Comparison of ENCODE assay signal across 8 cellular contexts in the genomic region with DNA sequence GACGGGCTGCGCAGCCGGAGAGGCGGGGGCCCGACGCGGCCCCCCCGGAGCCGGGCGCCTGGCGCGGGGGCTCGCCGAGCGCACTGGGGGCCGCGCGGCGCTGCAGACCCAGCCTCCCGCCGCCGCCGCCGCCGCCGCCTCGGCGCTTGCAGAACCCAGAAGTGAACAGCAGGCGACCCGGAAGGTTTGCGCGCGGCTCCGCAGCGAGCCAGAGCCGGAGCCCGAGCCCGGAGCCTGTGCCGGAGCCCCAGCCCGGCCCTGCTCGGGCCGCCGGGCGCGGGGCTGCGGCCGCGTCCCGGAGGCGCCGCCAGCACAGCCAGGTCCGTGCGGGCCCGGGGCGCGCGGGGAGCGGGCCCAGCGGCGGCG. TPM values are rescaled to one million over a fixed set of nuclear protein-coding genes. Genes with fewer than 3 reads are reported as not detected.
DNase-seq lines count a peak whose midpoint lies in the region; ATAC-seq, FAIRE-seq and TF ChIP-seq lines count a peak whose summit lies in the region.

A gene with protein sequence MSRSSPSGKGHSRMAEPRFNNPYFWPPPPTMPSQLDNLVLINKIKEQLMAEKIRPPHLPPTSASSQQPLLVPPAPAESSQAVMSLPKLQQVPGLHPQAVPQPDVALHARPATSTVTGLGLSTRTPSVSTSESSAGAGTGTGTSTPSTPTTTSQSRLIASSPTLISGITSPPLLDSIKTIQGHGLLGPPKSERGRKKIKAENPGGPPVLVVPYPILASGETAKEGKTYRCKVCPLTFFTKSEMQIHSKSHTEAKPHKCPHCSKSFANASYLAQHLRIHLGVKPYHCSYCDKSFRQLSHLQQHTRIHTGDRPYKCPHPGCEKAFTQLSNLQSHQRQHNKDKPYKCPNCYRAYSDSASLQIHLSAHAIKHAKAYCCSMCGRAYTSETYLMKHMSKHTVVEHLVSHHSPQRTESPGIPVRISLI (plus strand): TSS at position 158 of the 366 bp plus-strand sequence. CDS start 14,083 bp downstream, outside the sequence.

- H3K4me3 ChIP-seq in A549 (peak within 1 kb of the TSS; percentile 52), upper lobe of right lung (peak within 1 kb of the TSS; percentile 62)

- no peak for TF ChIP-seq POLR2A in A549 (IDR thresholded peaks at IDR 0.05; ENCODE audit: low read length)

- intact Hi-C loops in T-helper 2 cell treated with Interferon-gamma antibody and Interleukin-4, amounts not matched to agents 100 ng/mL and 5 ng/mL, for 36 hours (cut with micrococcal nuclease), result loop anchor here (1.0 to 2.0 kb wide), 2 partner anchors 76 to 129 kb away; no protein-coding TSS in a partner anchor
- intact Hi-C loops in left cardiac atrium (cut with DNase I), result no loop called here
- intact Hi-C loops in upper lobe of right lung (cut with DNase I), result no loop called here

- H3K9me3 ChIP-seq in A549 (no peaks in the 10 kb centered on the region), upper lobe of right lung (no peaks in the 10 kb centered on the region)

- WGBS in A549 (ENCODE audit: missing lambda C conversion rate), result no CpG with 5 or more reads among the region's 61 CpGs

- no peak for TF ChIP-seq CTCF in A549 (IDR thresholded peaks at IDR 0.05)
- peak; percentile 23 for TF ChIP-seq CTCF in progenitor cell of endocrine pancreas (IDR thresholded peaks at IDR 0.05; ENCODE audit: unreplicated experiment)
- TF ChIP-seq CTCF in upper lobe of right lung (IDR thresholded peaks at IDR 0.05), result no peak

- H3K27ac Mint-ChIP-seq in progenitor cell of endocrine pancreas, result peak within 1 kb of the TSS; percentile 100

- no peaks in the 10 kb centered on the region for H3K27me3 ChIP-seq in upper lobe of right lung

- no peaks in the 10 kb centered on the region for H3K9me3 Mint-ChIP-seq in progenitor cell of endocrine pancreas (ENCODE audit: low read depth)

- peaks cover 9% of the 10 kb centered on the region for H3K27me3 Mint-ChIP-seq in progenitor cell of endocrine pancreas

- POLR2A ChIA-PET in A549 (lab: Yijun Ruan, JAX), result no interaction called here

- FAIRE-seq in A549 (lab: Jason Lieb, UNC), result no peak

- H3K27ac ChIP-seq in A549 (peak within 1 kb of the TSS; percentile 86 to 96), upper lobe of right lung (peak within 1 kb of the TSS; percentile 91)

- CTCF ChIA-PET in A549 (lab: Yijun Ruan, JAX), result no interaction called here

- H3K4me1 Mint-ChIP-seq in progenitor cell of endocrine pancreas (ENCODE audit: low read depth), result peaks cover 26% of the 10 kb centered on the region

- H3K4me1 ChIP-seq in A549, result peaks cover 21% of the 10 kb centered on the region
- peaks cover 32% of the 10 kb centered on the region for H3K4me1 ChIP-seq in upper lobe of right lung

- peak within 1 kb of the TSS; percentile 99 for H3K4me3 Mint-ChIP-seq in progenitor cell of endocrine pancreas (ENCODE audit: low read depth)

- peak; percentile 54 to 77 for ATAC-seq in A549
- peak; percentile 48 for ATAC-seq in GM18519 (IDR thresholded peaks at IDR 0.05; ENCODE audit: low FRiP score, unreplicated experiment)
- peak; percentile 38 to 53 for ATAC-seq in left cardiac atrium
- peak; percentile 62 for ATAC-seq in upper lobe of right lung

- peak within 1 kb of the TSS; percentile 87 for H3K4me2 ChIP-seq in A549

- no peaks in the 10 kb centered on the region for H3K36me3 Mint-ChIP-seq in progenitor cell of endocrine pancreas (ENCODE audit: insufficient read depth)

- TF ChIP-seq EP300 in A549 (IDR thresholded peaks at IDR 0.05), result no peak

- no peaks in the 10 kb centered on the region for H3K36me3 ChIP-seq in upper lobe of right lung

- TF ChIP-seq RAD21 in A549 (conservative IDR thresholded peaks at IDR 0.05 in 1 of 2, IDR thresholded peaks at IDR 0.05 in 1 of 2), result no peak

- DNase-seq in A549 (ENCODE audit: low read depth in 1 of 2, low spot score in 1 of 2) (peak; percentile 49 to 50), KG1 (lab: John Stamatoyannopoulos, UW) (peak; percentile 11), amygdala (lab: John Stamatoyannopoulos, UW) (peak in 30 of 56 donors; percentile 6 to 59 (median 28)), left cardiac atrium (peak; percentile 80), progenitor cell of endocrine pancreas (ENCODE audit: low spot score, unreplicated experiment) (peak; percentile 64), upper lobe of right lung (peak; percentile 86)

TF ChIP-seq in A549, 52 proteins besides CTCF, POLR2A, EP300 and RAD21:
- no peak for TF ChIP-seq RCOR1 (IDR thresholded peaks at IDR 0.05; ENCODE audit: low read depth, low read length)
- TF ChIP-seq EHMT2 (IDR thresholded peaks at IDR 0.05; ENCODE audit: low read depth), result no peak
- TF ChIP-seq HOXB13 (CRISPR knock-in tag; IDR thresholded peaks at IDR 0.05; ENCODE audit: low read depth), result no peak
- TF ChIP-seq HEYL (CRISPR knock-in tag; IDR thresholded peaks at IDR 0.05), result no peak
- TF ChIP-seq CHD2 (IDR thresholded peaks at IDR 0.05; ENCODE audit: low read length, partially characterized antibody), result no peak
- TF ChIP-seq PHF8 (IDR thresholded peaks at IDR 0.05; ENCODE audit: borderline replicate concordance, low read depth), result no peak
- TF ChIP-seq ZFP36 (IDR thresholded peaks at IDR 0.05; ENCODE audit: borderline replicate concordance, partially characterized antibody), result no peak
- no peak for TF ChIP-seq NFE2L2 (conservative IDR thresholded peaks at IDR 0.05; ENCODE audit: low read length)
- TF ChIP-seq ZSCAN20 (CRISPR knock-in tag; IDR thresholded peaks at IDR 0.05), result no peak
- TF ChIP-seq HDAC2 (IDR thresholded peaks at IDR 0.05), result no peak
- TF ChIP-seq MAFK (IDR thresholded peaks at IDR 0.05; ENCODE audit: partially characterized antibody), result no peak
- TF ChIP-seq CBX8 (IDR thresholded peaks at IDR 0.05), result no peak
- no peak for TF ChIP-seq JUN (IDR thresholded peaks at IDR 0.05)
- TF ChIP-seq, protein P1, sequence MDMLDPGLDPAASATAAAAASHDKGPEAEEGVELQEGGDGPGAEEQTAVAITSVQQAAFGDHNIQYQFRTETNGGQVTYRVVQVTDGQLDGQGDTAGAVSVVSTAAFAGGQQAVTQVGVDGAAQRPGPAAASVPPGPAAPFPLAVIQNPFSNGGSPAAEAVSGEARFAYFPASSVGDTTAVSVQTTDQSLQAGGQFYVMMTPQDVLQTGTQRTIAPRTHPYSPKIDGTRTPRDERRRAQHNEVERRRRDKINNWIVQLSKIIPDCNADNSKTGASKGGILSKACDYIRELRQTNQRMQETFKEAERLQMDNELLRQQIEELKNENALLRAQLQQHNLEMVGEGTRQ (IDR thresholded peaks at IDR 0.05), result no peak
- TF ChIP-seq, protein P2, sequence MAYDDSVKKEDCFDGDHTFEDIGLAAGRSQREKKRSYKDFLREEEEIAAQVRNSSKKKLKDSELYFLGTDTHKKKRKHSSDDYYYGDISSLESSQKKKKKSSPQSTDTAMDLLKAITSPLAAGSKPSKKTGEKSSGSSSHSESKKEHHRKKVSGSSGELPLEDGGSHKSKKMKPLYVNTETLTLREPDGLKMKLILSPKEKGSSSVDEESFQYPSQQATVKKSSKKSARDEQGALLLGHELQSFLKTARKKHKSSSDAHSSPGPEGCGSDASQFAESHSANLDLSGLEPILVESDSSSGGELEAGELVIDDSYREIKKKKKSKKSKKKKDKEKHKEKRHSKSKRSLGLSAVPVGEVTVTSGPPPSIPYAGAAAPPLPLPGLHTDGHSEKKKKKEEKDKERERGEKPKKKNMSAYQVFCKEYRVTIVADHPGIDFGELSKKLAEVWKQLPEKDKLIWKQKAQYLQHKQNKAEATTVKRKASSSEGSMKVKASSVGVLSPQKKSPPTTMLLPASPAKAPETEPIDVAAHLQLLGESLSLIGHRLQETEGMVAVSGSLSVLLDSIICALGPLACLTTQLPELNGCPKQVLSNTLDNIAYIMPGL (CRISPR knock-in tag; IDR thresholded peaks at IDR 0.05; ENCODE audit: borderline replicate concordance), result no peak
- no peak for TF ChIP-seq SREBF2 (IDR thresholded peaks at IDR 0.05)
TF ChIP-seq in A549: peak in this region for 0.

RNA-seq across cellular contexts. Expression of the gene that starts here (rescaled TPM):
- 4.1 and 4.8 TPM in 2 replicates for polyA plus RNA-seq in A549 (2011; rRNA removed)
- 6.6 and 11.5 TPM in 2 replicates for polyA plus RNA-seq in A549 (2012; cell fraction: cytosol; rRNA removed)
- 14.1 and 24.8 TPM in 2 replicates for polyA plus RNA-seq in A549 (2012; cell fraction: nucleus; rRNA removed)
- 5.2 to 8.3 TPM (median 7.9 TPM) in 3 replicates for polyA plus RNA-seq in A549 (2017; fragmentation: RNase III; extraction: RNeasy Plus Mini Kit Qiagen cat#74134 plus additional on column Dnase treatment)
- 7.5 and 8.4 TPM in 2 replicates for polyA minus RNA-seq in A549 (2011; rRNA and poly(A)+ RNA removed)
- total RNA-seq in T-helper 2 cell treated with Interferon-gamma antibody and Interleukin-4, amounts not matched to agents 100 ng/mL and 5 ng/mL, for 36 hours, result 26.7 and 29.3 TPM in 2 replicates
- 10 to 100 TPM; 29.5 to 29.8 TPM for total RNA-seq in left cardiac atrium
- total RNA-seq in progenitor cell of endocrine pancreas, result 72.0 and 79.3 TPM in 2 replicates
- total RNA-seq in upper lobe of right lung, result 31.8 TPM

Comparison
In these comparisons a context has a peak if more than half of its experiments do, and no peak if none do; other contexts are left out.
1. Peak in every context shown above with its lines: DNase-seq, ATAC-seq, H3K4me3 ChIP-seq and H3K27ac ChIP-seq.
2. DNase-seq: peak in every context shown above with its lines; median percentile 86 in upper lobe of right lung; 80 in left cardiac atrium; 64 in progenitor cell of endocrine pancreas; 50 in A549; 28 in amygdala; 11 in KG1.